In the genomic region with DNA sequence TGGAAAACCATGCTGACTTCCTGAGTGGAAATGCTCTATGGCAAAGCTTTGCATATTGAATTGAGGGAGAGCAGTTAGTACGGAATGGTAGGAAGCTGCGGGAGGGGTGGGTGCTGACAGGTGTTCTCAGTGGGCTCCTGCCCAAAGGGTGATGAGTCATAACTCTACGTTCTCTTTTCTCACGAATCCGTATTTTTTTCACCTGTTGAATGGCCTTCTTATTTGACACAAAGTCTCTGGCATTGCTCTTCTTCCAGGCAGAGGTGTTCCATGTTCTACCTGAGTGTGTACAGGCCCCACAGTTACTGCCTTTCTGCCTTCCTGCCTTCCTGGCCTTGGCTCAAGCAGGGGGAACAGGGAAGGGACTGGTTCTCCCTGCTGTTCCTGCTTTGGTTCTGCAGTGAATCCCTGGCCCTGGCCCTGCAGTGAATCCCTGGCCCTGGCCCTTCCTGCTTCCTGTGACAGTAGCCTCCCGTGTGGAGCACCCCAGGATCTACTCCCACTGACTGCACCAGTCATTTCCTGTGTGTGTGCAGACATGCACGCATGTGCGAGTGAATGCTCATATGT, we compare ENCODE assay signal across 9 cellular contexts. TPM values are rescaled to one million over a fixed set of nuclear protein-coding genes. Genes with fewer than 3 reads are reported as not detected.
A peak's percentile ranks its signal among the peaks of the same experiment; 100 is the strongest.
DNase-seq lines count a peak whose midpoint lies in the region; ATAC-seq and TF ChIP-seq lines count a peak whose summit lies in the region.
"Had no signal": no experiment of that assay in that cellular context is flagged by ENCODE, and none has a peak within 500 bp of the region (broad histone marks: within the 10 kb centered on the region; RNA-seq: fewer than 3 reads in every experiment).

No MANE protein-coding gene starts in this region.

- H3K27ac ChIP-seq in BLaER1 (no peak overlapping the region), PC-3 (ENCODE audit: low read length) (peak overlapping the region; percentile 42)

- BruUV-seq in PC-3 (replicated peaks; lab: Mats Ljungman, UMichigan) = no TSS peak

- no peaks in the 10 kb centered on the region for H3F3A ChIP-seq in PC-3 (ENCODE audit: low read length, unreplicated experiment)

- H3K4me2 ChIP-seq in BLaER1 = peak overlapping the region; percentile 38; the same call in 1 of the 2 replicates
- 0 out of 2 replicates have a peak overlapping the region, but pooled peaks have one; percentile 5 for H3K4me2 ChIP-seq in PC-3 (ENCODE audit: low read length)

- no peak for TF ChIP-seq CTCF in PC-3 (conservative IDR thresholded peaks at IDR 0.05; ENCODE audit: low read depth, low read length)

- intact Hi-C loops in PC-3 (cut with micrococcal nuclease) = no loop called here

- peaks cover 4% of the 10 kb centered on the region; the same call in 1 of the 2 replicates for H3K79me2 ChIP-seq in PC-3 (ENCODE audit: low read length)

- H3K27me3 ChIP-seq in BLaER1 (no peaks in the 10 kb centered on the region), PC-3 (ENCODE audit: low read length) (no peaks in the 10 kb centered on the region)

- no peak overlapping the region for H3K4me3 ChIP-seq in BLaER1
- no peak overlapping the region for H3K4me3 ChIP-seq in PC-3 (ENCODE audit: low read length)

- H4K20me1 ChIP-seq in BLaER1 (peaks cover 77% of the 10 kb centered on the region), PC-3 (ENCODE audit: low read length) (no peaks in the 10 kb centered on the region)

- DNase-seq in PC-3 (peak; percentile 47), hepatic stellate cell (ENCODE audit: low spot score) (peak; percentile 81), Kasumi-1 (lab: John Stamatoyannopoulos, UW) (no peak)
- DNase-seq: activated T-cell treated with anti-CD3 and anti-CD28 coated beads, Interleukin-2, amount 50 U/mL, for 24 hours had no signal

- peaks cover 60% of the 10 kb centered on the region for H3K36me3 ChIP-seq in BLaER1
- peaks cover 3% of the 10 kb centered on the region; the same call in 1 of the 2 replicates for H3K36me3 ChIP-seq in PC-3 (ENCODE audit: low read depth, low read length)

- ATAC-seq in GM19463 (IDR thresholded peaks at IDR 0.05; ENCODE audit: unreplicated experiment) (peak; percentile 36), PC-3 (peak; percentile 32; the same call in 1 of the 2 replicates), GM18870 (IDR thresholded peaks at IDR 0.05; ENCODE audit: unreplicated experiment) (no peak), GM19467 (IDR thresholded peaks at IDR 0.05; ENCODE audit: unreplicated experiment) (no peak), HG02763 (IDR thresholded peaks at IDR 0.05; ENCODE audit: unreplicated experiment) (no peak)

- H3K9ac ChIP-seq in BLaER1 (no peak overlapping the region), PC-3 (ENCODE audit: low read length) (no peak overlapping the region)

- H3K9me2 ChIP-seq in PC-3 (replicated peaks; ENCODE audit: low read length) = no peaks in the 10 kb centered on the region

- CTCF ChIA-PET in PC-3 (lab: Charles Lee) = no interaction called here

- H3K4me1 ChIP-seq in BLaER1 (peaks cover 49% of the 10 kb centered on the region), PC-3 (ENCODE audit: insufficient read depth, low read length) (peaks cover 25% of the 10 kb centered on the region)

- POLR2A ChIA-PET in PC-3 (lab: Charles Lee; ENCODE audit: unreplicated experiment) = no interaction called here

- H3K9me3 ChIP-seq in BLaER1 (no peaks in the 10 kb centered on the region), PC-3 (ENCODE audit: low read length) (no peaks in the 10 kb centered on the region)

- no peak overlapping the region for H2AFZ ChIP-seq in PC-3 (ENCODE audit: low read length)

RNA-seq across cellular contexts. Expression of gene TRAK1, which starts 31.9 kb away (rescaled TPM):
- 23.4 and 29.0 TPM in 2 replicates for total RNA-seq in PC-3 (2014; rRNA removed)

Comparison
In these comparisons a context has a peak if more than half of its experiments do, and no peak if none do; other contexts are left out.
1. ATAC-seq: peak in GM19463 (single experiment) and PC-3 (single experiment); none in GM18870 (single experiment), GM19467 (single experiment) and HG02763 (single experiment).
2. DNase-seq: peak in PC-3 (single experiment) and hepatic stellate cell (single experiment); none in Kasumi-1 (0 of 2).